ENCODE assay signal across 20 cellular contexts in genomic region chr17:69012895-69013805, GRCh38. TPM values are rescaled to one million over a fixed set of nuclear protein-coding genes. Genes with fewer than 3 reads are reported as not detected.
A peak's percentile ranks its signal among the peaks of the same experiment; 100 is the strongest.
DNase-seq lines count a peak whose midpoint lies in the region; ATAC-seq and TF ChIP-seq lines count a peak whose summit lies in the region.
"Had no signal": no experiment of that assay in that cellular context is flagged by ENCODE, and none has a peak within 500 bp of the region (broad histone marks: within the 10 kb centered on the region; RNA-seq: fewer than 3 reads in every experiment).

No MANE protein-coding gene starts in this region.

- H3K27me3 Mint-ChIP-seq in HFFc6 (ENCODE audit: insufficient read depth), result no peaks in the 10 kb centered on the region
- H3K27me3 Mint-ChIP-seq in activated T-cell treated with anti-CD3 and anti-CD28 coated beads, Interleukin-2, amount 50 U/mL, for 4 hours (ENCODE audit: low read depth), result peaks cover 3% of the 10 kb centered on the region

- peaks cover 25% of the 10 kb centered on the region for H3K9me3 Mint-ChIP-seq in HFFc6
- H3K9me3 Mint-ChIP-seq in activated T-cell treated with anti-CD3 and anti-CD28 coated beads, Interleukin-2, amount 50 U/mL, for 4 hours, result no peaks in the 10 kb centered on the region
- H3K9me3 Mint-ChIP-seq: activated naive CD8-positive, alpha-beta T cell treated with anti-CD3 and anti-CD28 coated beads, Interleukin-2, amount 10 ng/mL, durations not matched to agents 7 days and 5 days had no signal

- POLR2A ChIA-PET in GM10248 (lab: Yijun Ruan, JAX), result no interaction called here

- in situ Hi-C loops in KBM-7 (cut with MboI; ENCODE audit: low pct_unique_long_range_greater_than_20kb, low sequenced_read_pairs), result no loop called here
- in situ Hi-C loops in brain microvascular endothelial cell (cut with HindIII; ENCODE audit: low pct_ligation_motif_present, low sequenced_read_pairs), result no loop called here

- CTCF ChIA-PET in GM10248 (lab: Yijun Ruan, JAX), result no interaction called here

- peak overlapping the region; percentile 59 for H3K27ac ChIP-seq in brain microvascular endothelial cell
- H3K27ac ChIP-seq: neutrophil, stomach had no signal

- H3K4me3 Mint-ChIP-seq in HFFc6, result no peak overlapping the region
- H3K4me3 Mint-ChIP-seq in activated T-cell treated with anti-CD3 and anti-CD28 coated beads, Interleukin-2, amount 50 U/mL, for 4 hours, result no peak overlapping the region
- H3K4me3 Mint-ChIP-seq: activated naive CD8-positive, alpha-beta T cell treated with anti-CD3 and anti-CD28 coated beads, Interleukin-2, amount 10 ng/mL, durations not matched to agents 7 days and 5 days had no signal

- no peak for TF ChIP-seq CTCF in AG09309 (IDR thresholded peaks at IDR 0.05; ENCODE audit: control insufficient read depth, insufficient read depth, low read depth, low read length, missing control alignments)
- TF ChIP-seq CTCF in brain microvascular endothelial cell (IDR thresholded peaks at IDR 0.05; ENCODE audit: low read depth, low read length, missing control alignments), result no peak
- TF ChIP-seq CTCF in kidney epithelial cell (IDR thresholded peaks at IDR 0.05; ENCODE audit: insufficient read depth, low read length, poor library complexity, severe bottlenecking), result no peak
- TF ChIP-seq CTCF in HFFc6 (IDR thresholded peaks at IDR 0.05), result no peak
- TF ChIP-seq CTCF in GM10248 (IDR thresholded peaks at IDR 0.05; ENCODE audit: control extremely low read depth, extremely low read depth, low read depth, missing control alignments), result no peak

- DNase-seq in AG09309 (ENCODE audit: low read depth), result peak; percentile 4
- peak; percentile 32 for DNase-seq in KBM-7
- DNase-seq in brain microvascular endothelial cell, result peak; percentile 91
- peak; percentile 32 for DNase-seq in kidney epithelial cell (ENCODE audit: low read depth)
- DNase-seq in HFFc6, result no peak
- no peak for DNase-seq in GM10248 (ENCODE audit: extremely low spot score)
- DNase-seq in activated T-cell treated with anti-CD3 and anti-CD28 coated beads, Interleukin-2, amount 50 U/mL, for 4 hours, result no peak
- DNase-seq: activated CD4-positive, alpha-beta T cell treated with anti-CD3 and anti-CD28 coated beads, Interleukin-2, amount 50 U/mL, for 1 hour; activated naive CD8-positive, alpha-beta T cell treated with anti-CD3 and anti-CD28 coated beads, Interleukin-2, amount 10 ng/mL, durations not matched to agents 7 days and 5 days; activated T-cell treated with anti-CD3 and anti-CD28 coated beads, Interleukin-2, amount 50 U/mL, for 1 hour; H7; MM.1S; NCI-H2029 treated with DMSO at 0.1 percent for 48 hours; Right ventricle myocardium superior; stomach had no signal

- no peaks in the 10 kb centered on the region for H3K36me3 ChIP-seq in brain microvascular endothelial cell (replicated peaks)
- H3K36me3 ChIP-seq in kidney epithelial cell (ENCODE audit: control insufficient read depth, insufficient read depth, low read length), result no peaks in the 10 kb centered on the region
- H3K36me3 ChIP-seq: neutrophil, uterus had no signal

- H3K36me3 Mint-ChIP-seq in HFFc6 (ENCODE audit: low read depth), result no peaks in the 10 kb centered on the region
- no peaks in the 10 kb centered on the region for H3K36me3 Mint-ChIP-seq in activated T-cell treated with anti-CD3 and anti-CD28 coated beads, Interleukin-2, amount 50 U/mL, for 4 hours (ENCODE audit: insufficient read depth)
- H3K36me3 Mint-ChIP-seq: activated naive CD8-positive, alpha-beta T cell treated with anti-CD3 and anti-CD28 coated beads, Interleukin-2, amount 10 ng/mL, durations not matched to agents 7 days and 5 days had no signal

- H3K27me3 ChIP-seq in brain microvascular endothelial cell (replicated peaks) (no peaks in the 10 kb centered on the region), kidney epithelial cell (ENCODE audit: control insufficient read depth, insufficient read depth, low read length) (no peaks in the 10 kb centered on the region)
- H3K27me3 ChIP-seq: neutrophil, stomach, uterus had no signal

- H3K27ac Mint-ChIP-seq in HFFc6, result no peak overlapping the region
- H3K27ac Mint-ChIP-seq: activated naive CD8-positive, alpha-beta T cell treated with anti-CD3 and anti-CD28 coated beads, Interleukin-2, amount 10 ng/mL, durations not matched to agents 7 days and 5 days had no signal

- H3K4me3 ChIP-seq in AG09309 (ENCODE audit: control insufficient read depth, low read depth, low read length), result no peak overlapping the region
- H3K4me3 ChIP-seq in brain microvascular endothelial cell (ENCODE audit: low read depth, low read length), result no peak overlapping the region
- no peak overlapping the region for H3K4me3 ChIP-seq in kidney epithelial cell (ENCODE audit: low read depth, low read length)
- H3K4me3 ChIP-seq: smooth muscle cell, stomach, uterus had no signal

- no peaks in the 10 kb centered on the region for H3K4me1 Mint-ChIP-seq in HFFc6 (ENCODE audit: low read depth)
- no peaks in the 10 kb centered on the region for H3K4me1 Mint-ChIP-seq in activated T-cell treated with anti-CD3 and anti-CD28 coated beads, Interleukin-2, amount 50 U/mL, for 4 hours (ENCODE audit: low read depth)
- H3K4me1 Mint-ChIP-seq: activated naive CD8-positive, alpha-beta T cell treated with anti-CD3 and anti-CD28 coated beads, Interleukin-2, amount 10 ng/mL, durations not matched to agents 7 days and 5 days had no signal

- no peak for ATAC-seq in HG03039 (IDR thresholded peaks at IDR 0.05; ENCODE audit: unreplicated experiment)
- no peak for ATAC-seq in activated T-cell treated with anti-CD3 and anti-CD28 coated beads, Interleukin-2, amount 50 U/mL, for 4 hours
- ATAC-seq: esophagus mucosa had no signal

RNA-seq across cellular contexts. Expression of gene ABCA9, which starts 47.6 kb away (rescaled TPM):
- 0.07 and 0.08 TPM in 2 replicates for total RNA-seq in kidney epithelial cell
- not detected for total RNA-seq in HFFc6 (2021; fragmentation: NEBNext Ultra II Directional; extraction: Animal tissue kit (Norgen Biotek cat#: 25700))
- total RNA-seq in activated T-cell treated with anti-CD3 and anti-CD28 coated beads, Interleukin-2, amount 50 U/mL, for 4 hours, result not detected
- total RNA-seq: H7, smooth muscle cell had no signal

RNA-seq across cellular contexts. Expression of gene ABCA8, which starts 58.0 kb away (rescaled TPM):
- total RNA-seq in kidney epithelial cell, result not detected in 2 replicates
- total RNA-seq in HFFc6 (2021; fragmentation: NEBNext Ultra II Directional; extraction: Animal tissue kit (Norgen Biotek cat#: 25700)), result under 1 TPM in 2 of 6 experiments, not detected in 4; 0.12 to 0.14 TPM
- total RNA-seq in activated T-cell treated with anti-CD3 and anti-CD28 coated beads, Interleukin-2, amount 50 U/mL, for 4 hours, result under 1 TPM in 1 of 3 donors, not detected in 2; 0.35 TPM
- total RNA-seq: activated naive CD8-positive, alpha-beta T cell treated with anti-CD3 and anti-CD28 coated beads, Interleukin-2, amount 10 ng/mL, durations not matched to agents 7 days and 5 days; H7 had no signal

Comparison
In these comparisons a context has a peak if more than half of its experiments do, and no peak if none do; other contexts are left out.
1. DNase-seq: peak in AG09309 (single experiment), KBM-7 (single experiment), brain microvascular endothelial cell (single experiment) and kidney epithelial cell (single experiment); none in HFFc6 (single experiment), GM10248 (single experiment) and activated T-cell treated with anti-CD3 and anti-CD28 coated beads, Interleukin-2, amount 50 U/mL, for 4 hours (single experiment).